Comparison of ENCODE assay signal across 13 cellular contexts in genomic region chr18:23384778-23385736, GRCh38.
DNase-seq lines count a peak whose midpoint lies in the region; ATAC-seq and TF ChIP-seq lines count a peak whose summit lies in the region.
"Had no signal": no experiment of that assay in that cellular context is flagged by ENCODE, and none has a peak within 500 bp of the region (broad histone marks: within the 10 kb centered on the region; RNA-seq: fewer than 3 reads in every experiment).

No MANE protein-coding gene starts in this region.

- H3K27me3 Mint-ChIP-seq in immature natural killer cell (ENCODE audit: low read depth in 3 of 3) = peaks cover 0 to 2% (median 0%) of the 10 kb centered on the region in 3 donors

- H3K27ac Mint-ChIP-seq in immature natural killer cell = peak overlapping the region; percentile 47 to 86 (median 75)
- H3K27ac Mint-ChIP-seq: activated T-cell treated with anti-CD3 and anti-CD28 coated beads, Interleukin-2, amount 50 U/mL, for 72 hours had no signal

- DNase-seq in GM10248 (ENCODE audit: extremely low spot score) (peak; percentile 32), NAMALWA (ENCODE audit: low spot score) (peak; percentile 10), immature natural killer cell (no peak), NCI-H1694 treated with DMSO at 0.1 percent for 48 hours (lab: John Stamatoyannopoulos, UW) (no peak), NCI-H146 treated with DMSO at 0.1 percent for 48 hours (lab: John Stamatoyannopoulos, UW; ENCODE audit: unreplicated experiment) (no peak), iPS-NIHi7 (ENCODE audit: extremely low spot score) (no peak)
- DNase-seq in stimulated activated naive CD4-positive, alpha-beta T cell treated with Interleukin-2 at 50 U/mL for 16 hours (lab: John Stamatoyannopoulos, UW) = no peak
- DNase-seq: activated T-cell treated with anti-CD3 and anti-CD28 coated beads, Interleukin-2, amount 50 U/mL, for 72 hours; COR-L47; islet precursor cell; NCI-H2081 had no signal

- no peaks in the 10 kb centered on the region for H3K9me3 Mint-ChIP-seq in immature natural killer cell
- H3K9me3 Mint-ChIP-seq: activated T-cell treated with anti-CD3 and anti-CD28 coated beads, Interleukin-2, amount 50 U/mL, for 72 hours; neural crest cell had no signal

- CTCF ChIA-PET in GM10248 (lab: Yijun Ruan, JAX) = interaction anchor here (1.0 to 4.8 kb wide), 5 partner anchors 11 to 254 kb away, joined by 3 to 16 read pairs (median 3); no protein-coding TSS in a partner anchor

- peak; percentile 56 for ATAC-seq in GM19397 (IDR thresholded peaks at IDR 0.05; ENCODE audit: unreplicated experiment)
- ATAC-seq: activated T-cell treated with anti-CD3 and anti-CD28 coated beads, Interleukin-2, amount 50 U/mL, for 72 hours had no signal

- peak overlapping the region; percentile 6 to 67 (median 43) for H3K4me3 Mint-ChIP-seq in immature natural killer cell
- H3K4me3 Mint-ChIP-seq: neural crest cell had no signal

- POLR2A ChIA-PET in GM10248 (lab: Yijun Ruan, JAX) = no interaction called here

- TF ChIP-seq CTCF in GM10248 (IDR thresholded peaks at IDR 0.05; ENCODE audit: control extremely low read depth, extremely low read depth, low read depth, missing control alignments) = no peak

- H3K36me3 Mint-ChIP-seq in immature natural killer cell = peaks cover 4 to 31% (median 19%) of the 10 kb centered on the region in 3 donors

- H3K4me1 Mint-ChIP-seq in immature natural killer cell = peaks cover 32 to 36% of the 10 kb centered on the region in 2 donors

Comparison
In these comparisons a context has a peak if more than half of its experiments do, and no peak if none do; other contexts are left out.
1. DNase-seq: peak in GM10248 (single experiment) and NAMALWA (single experiment); none in immature natural killer cell (0 of 3), stimulated activated naive CD4-positive, alpha-beta T cell treated with Interleukin-2 at 50 U/mL for 16 hours (single experiment), NCI-H1694 treated with DMSO at 0.1 percent for 48 hours (single experiment), NCI-H146 treated with DMSO at 0.1 percent for 48 hours (single experiment) and iPS-NIHi7 (single experiment).